ENCODE assay signal across 20 cellular contexts in genomic region chr3:49867400-49867799, GRCh38. TPM values are rescaled to one million over a fixed set of nuclear protein-coding genes. Genes with fewer than 3 reads are reported as not detected.
A peak's percentile ranks its signal among the peaks of the same experiment; 100 is the strongest.
DNase-seq lines count a peak whose midpoint lies in the region; ATAC-seq and TF ChIP-seq lines count a peak whose summit lies in the region.
"Had no signal": no experiment of that assay in that cellular context is flagged by ENCODE, and none has a peak within 500 bp of the region (broad histone marks: within the 10 kb centered on the region; RNA-seq: fewer than 3 reads in every experiment).

No MANE protein-coding gene starts in this region.

- peak overlapping the region; percentile 69 to 91 (median 80) for H3K4me3 Mint-ChIP-seq in brain
- H3K4me3 Mint-ChIP-seq in type B pancreatic cell = peak overlapping the region; percentile 14

- H3K36me3 ChIP-seq in mesendoderm (ENCODE audit: control insufficient read depth, insufficient read depth, low read length) (no peaks in the 10 kb centered on the region), tibial nerve (no peaks in the 10 kb centered on the region)
- H3K36me3 ChIP-seq: Peyer's patch had no signal

- no peak overlapping the region for H3K23ac ChIP-seq in mesendoderm (ENCODE audit: low read length)

- WGBS in mesendoderm (ENCODE audit: extremely low coverage, insufficient coverage, low lambda C conversion rate) = no CpG with 5 or more reads among the region's 1 CpG
- WGBS in tibial nerve, 2 donors = 73 to 91% methylated on average over 1 of the region's 1 CpG

- no peak overlapping the region for H3K4me3 ChIP-seq in mesendoderm (ENCODE audit: low read length)
- H3K4me3 ChIP-seq in tibial nerve = no peak overlapping the region
- H3K4me3 ChIP-seq: Peyer's patch had no signal

- no peak overlapping the region for H4K8ac ChIP-seq in mesendoderm (ENCODE audit: low read depth, low read length)

- no peak overlapping the region for H2BK5ac ChIP-seq in mesendoderm (ENCODE audit: low read length)

- H3K56ac ChIP-seq in mesendoderm (ENCODE audit: low read length) = no peak overlapping the region

- TF ChIP-seq EP300 in tibial nerve (IDR thresholded peaks at IDR 0.05) = no peak

- H3K9me3 Mint-ChIP-seq in brain (peaks cover 0 to 11% (median 0%) of the 10 kb centered on the region in 5 experiments), type B pancreatic cell (no peaks in the 10 kb centered on the region)

- no peak overlapping the region for H3K9ac ChIP-seq in mesendoderm (ENCODE audit: low read length)
- H3K9ac ChIP-seq: KMS-11 had no signal

- H3K18ac ChIP-seq in mesendoderm (ENCODE audit: low read length) = no peak overlapping the region

- TF ChIP-seq CTCF in brain (conservative IDR thresholded peaks at IDR 0.05) (no peak), type B pancreatic cell (conservative IDR thresholded peaks at IDR 0.05) (no peak), tibial nerve (IDR thresholded peaks at IDR 0.05) (no peak)

- H3K27ac Mint-ChIP-seq in brain (peak overlapping the region; percentile 66 to 98 (median 89)), type B pancreatic cell (no peak overlapping the region)
- H3K27ac Mint-ChIP-seq: CD14-positive monocyte had no signal

- no peak for ATAC-seq in GM18498 (IDR thresholded peaks at IDR 0.05; ENCODE audit: unreplicated experiment)
- ATAC-seq: Right ventricle myocardium inferior had no signal

- no peaks in the 10 kb centered on the region for H3K79me1 ChIP-seq in mesendoderm (ENCODE audit: low read length)

- H2BK15ac ChIP-seq in mesendoderm (replicated peaks; ENCODE audit: low read depth) = no peak overlapping the region

- H3K4me1 Mint-ChIP-seq in brain (peaks cover 66% of the 10 kb centered on the region), type B pancreatic cell (ENCODE audit: unreplicated experiment) (peaks cover 15% of the 10 kb centered on the region)

- no peaks in the 10 kb centered on the region for H3K79me2 ChIP-seq in mesendoderm (ENCODE audit: control insufficient read depth, insufficient read depth, low read length)

- no peak overlapping the region for H4K5ac ChIP-seq in mesendoderm (ENCODE audit: low read length)

- H2BK120ac ChIP-seq in mesendoderm (ENCODE audit: low read depth, low read length) = no peak overlapping the region

- no peaks in the 10 kb centered on the region for H3K9me3 ChIP-seq in tibial nerve
- H3K9me3 ChIP-seq: Peyer's patch had no signal

- DNase-seq in NCI-H2227 (lab: John Stamatoyannopoulos, UW; ENCODE audit: unreplicated experiment) = peak; percentile 14
- DNase-seq in NCI-H2227 treated with DMSO at 0.1 percent for 48 hours (lab: John Stamatoyannopoulos, UW) = no peak
- peak; percentile 45 for DNase-seq in mesendoderm
- DNase-seq in type B pancreatic cell (ENCODE audit: extremely low spot score, unreplicated experiment) = no peak
- no peak for DNase-seq in stimulated activated CD8-positive, alpha-beta memory T cell treated with anti-CD3 and anti-CD28 coated beads, Interleukin-4, amount 100 ng/mL, for 48 hours
- no peak for DNase-seq in tibial nerve (ENCODE audit: low spot score in 2 of 2)
- DNase-seq: 8988T; NCI-H187; NCI-H748 treated with DMSO at 0.1 percent for 48 hours; NK-92 treated with Interleukin-12 subunit alpha and Interleukin-12 subunit beta, amount 100 ng/mL, for 24 hours; Peyer's patch had no signal

- no peak overlapping the region for H3K4ac ChIP-seq in mesendoderm (ENCODE audit: low read depth, low read length)

- no peak overlapping the region for H3K4me2 ChIP-seq in mesendoderm (ENCODE audit: low read length)
- H3K4me2 ChIP-seq: KMS-11 had no signal

- H3K27me3 Mint-ChIP-seq in brain = peaks cover 8% of the 10 kb centered on the region
- H3K27me3 Mint-ChIP-seq in type B pancreatic cell = peaks cover 76% of the 10 kb centered on the region

- H3K27me3 ChIP-seq in mesendoderm (ENCODE audit: insufficient read depth, low read length, poor library complexity) (no peaks in the 10 kb centered on the region), tibial nerve (peaks cover 0 to 53% of the 10 kb centered on the region in 2 donors)

- no peak for TF ChIP-seq POLR2A in tibial nerve (IDR thresholded peaks at IDR 0.05)

- peaks cover 4% of the 10 kb centered on the region for H3K4me1 ChIP-seq in mesendoderm (ENCODE audit: control insufficient read depth, low read depth, low read length)
- peaks cover 0 to 14% (median 11%) of the 10 kb centered on the region in 4 donors for H3K4me1 ChIP-seq in tibial nerve

- H3K27ac ChIP-seq in mesendoderm (ENCODE audit: low read depth, low read length) (no peak overlapping the region), tibial nerve (no peak overlapping the region)
- H3K27ac ChIP-seq: KMS-11, Peyer's patch had no signal

- H3K36me3 Mint-ChIP-seq in brain = no peaks in the 10 kb centered on the region
- H3K36me3 Mint-ChIP-seq in type B pancreatic cell = no peaks in the 10 kb centered on the region
- H3K36me3 Mint-ChIP-seq: CD14-positive monocyte had no signal

- no peak overlapping the region for H2AK5ac ChIP-seq in mesendoderm (ENCODE audit: low read length)

RNA-seq across cellular contexts. Expression of gene CAMKV, which starts 2.3 kb away (rescaled TPM):
- 28.5 TPM for polyA plus RNA-seq in brain (ENCODE audit: insufficient read depth, low read depth, low replicate concordance)
- polyA plus RNA-seq in mesendoderm (2013, experiment 1 of 2) = 10.1 TPM
- polyA plus RNA-seq in mesendoderm (2013, experiment 2 of 2) = 11.2 TPM
- total RNA-seq in type B pancreatic cell (ENCODE audit: low replicate concordance) = 1.6 and 10.6 TPM in 2 replicates
- not detected for total RNA-seq in tibial nerve
- total RNA-seq: NCI-H460, Right ventricle myocardium inferior had no signal
- polyA plus RNA-seq: AG04450 had no signal

RNA-seq across cellular contexts. Expression of gene TRAIP, which starts 11.0 kb away (rescaled TPM):
- polyA plus RNA-seq in brain (ENCODE audit: insufficient read depth, low read depth, low replicate concordance) = 6.8 TPM
- 18.5 TPM for polyA plus RNA-seq in mesendoderm (2013, experiment 1 of 2)
- polyA plus RNA-seq in mesendoderm (2013, experiment 2 of 2) = 19.7 TPM
- total RNA-seq in type B pancreatic cell (ENCODE audit: low replicate concordance) (7.5 and 23.0 TPM in 2 replicates), tibial nerve (10 to 100 TPM in 1 of 4 donors, 1 to 10 TPM in 3; 1.5 to 12.2 (median 2.8) TPM)

RNA-seq across cellular contexts. Expression of gene MST1R, which starts 36.3 kb away (rescaled TPM):
- polyA plus RNA-seq in brain (ENCODE audit: insufficient read depth, low read depth, low replicate concordance) = 1.6 TPM
- polyA plus RNA-seq in mesendoderm (2013, experiment 1 of 2) = 1.7 TPM
- 1.3 TPM for polyA plus RNA-seq in mesendoderm (2013, experiment 2 of 2)
- total RNA-seq in type B pancreatic cell (ENCODE audit: low replicate concordance) (3.0 and 5.3 TPM in 2 replicates), tibial nerve (1 to 10 TPM; 1.0 to 2.8 (median 2.3) TPM)
- total RNA-seq: G401, SK-MEL-5 had no signal
- polyA plus RNA-seq: CD14-positive monocyte had no signal

RNA-seq across cellular contexts. Expression of gene UBA7, which starts 53.6 kb away (rescaled TPM):
- polyA plus RNA-seq in brain (ENCODE audit: insufficient read depth, low read depth, low replicate concordance) = 3.4 TPM
- polyA plus RNA-seq in mesendoderm (2013, experiment 1 of 2) = 0.06 TPM
- polyA plus RNA-seq in mesendoderm (2013, experiment 2 of 2) = 0.17 TPM
- 4.6 and 8.2 TPM in 2 replicates for total RNA-seq in type B pancreatic cell (ENCODE audit: low replicate concordance)
- total RNA-seq in tibial nerve = 10 to 100 TPM; 47.9 to 68.4 (median 66.9) TPM

Comparison
In these comparisons a context has a peak if more than half of its experiments do, and no peak if none do; other contexts are left out.
1. DNase-seq: peak in NCI-H2227 (single experiment) and mesendoderm (single experiment); none in NCI-H2227 treated with DMSO at 0.1 percent for 48 hours (single experiment), type B pancreatic cell (single experiment), stimulated activated CD8-positive, alpha-beta memory T cell treated with anti-CD3 and anti-CD28 coated beads, Interleukin-4, amount 100 ng/mL, for 48 hours (single experiment) and tibial nerve (0 of 2).